In the genomic region with DNA sequence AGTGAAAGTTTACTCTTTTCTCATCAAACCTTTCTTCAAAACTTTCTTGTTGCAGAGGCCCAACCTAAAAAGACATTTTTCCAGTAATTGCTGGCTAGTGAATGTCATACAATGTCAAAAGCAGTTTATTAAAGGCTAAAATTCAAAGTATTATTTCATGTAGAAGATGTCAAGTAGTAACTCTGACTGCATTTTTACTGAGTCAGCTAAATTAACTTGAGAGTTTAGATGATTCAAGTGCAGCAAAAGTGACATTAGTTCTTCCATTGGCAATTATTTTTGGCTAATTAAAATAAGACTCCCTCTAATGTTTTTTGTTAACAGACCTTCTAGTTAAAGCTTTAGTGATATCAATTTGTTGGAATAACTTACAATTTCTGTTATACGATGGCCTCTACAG, we compare ENCODE assay signal across 1 cellular context.
TF ChIP-seq lines count a peak whose summit lies in the region.

No MANE protein-coding gene starts in this region.

TF ChIP-seq in K562, 482 proteins besides CTCF, POLR2A, EP300 and RAD21 (continued from another document):
- TF ChIP-seq, protein P1, sequence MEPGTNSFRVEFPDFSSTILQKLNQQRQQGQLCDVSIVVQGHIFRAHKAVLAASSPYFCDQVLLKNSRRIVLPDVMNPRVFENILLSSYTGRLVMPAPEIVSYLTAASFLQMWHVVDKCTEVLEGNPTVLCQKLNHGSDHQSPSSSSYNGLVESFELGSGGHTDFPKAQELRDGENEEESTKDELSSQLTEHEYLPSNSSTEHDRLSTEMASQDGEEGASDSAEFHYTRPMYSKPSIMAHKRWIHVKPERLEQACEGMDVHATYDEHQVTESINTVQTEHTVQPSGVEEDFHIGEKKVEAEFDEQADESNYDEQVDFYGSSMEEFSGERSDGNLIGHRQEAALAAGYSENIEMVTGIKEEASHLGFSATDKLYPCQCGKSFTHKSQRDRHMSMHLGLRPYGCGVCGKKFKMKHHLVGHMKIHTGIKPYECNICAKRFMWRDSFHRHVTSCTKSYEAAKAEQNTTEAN (CRISPR knock-in tag; IDR thresholded peaks at IDR 0.05) = no peak
- TF ChIP-seq SRSF1 (IDR thresholded peaks at IDR 0.05; ENCODE audit: low read depth, low read length) (no peak), MAFF (IDR thresholded peaks at IDR 0.05; ENCODE audit: low read length) (peak; percentile 81), SMARCE1 (IDR thresholded peaks at IDR 0.05) (no peak)
